16 cellular contexts compared by ENCODE assay signal in genomic region chr1:220551001-220551400, GRCh38. TPM values are rescaled to one million over a fixed set of nuclear protein-coding genes. Genes with fewer than 3 reads are reported as not detected.
DNase-seq lines count a peak whose midpoint lies in the region; ATAC-seq and TF ChIP-seq lines count a peak whose summit lies in the region.
"Had no signal": no experiment of that assay in that cellular context is flagged by ENCODE, and none has a peak within 500 bp of the region (broad histone marks: within the 10 kb centered on the region; RNA-seq: fewer than 3 reads in every experiment).

No MANE protein-coding gene starts in this region.

- H3K27ac ChIP-seq in right atrium auricular region (no peak overlapping the region), WERI-Rb-1 (no peak overlapping the region), uterus (no peak overlapping the region)
- H3K27ac ChIP-seq: A549 had no signal

- H3K4me3 ChIP-seq in right atrium auricular region (no peak overlapping the region), WERI-Rb-1 (ENCODE audit: low read depth, low read length) (no peak overlapping the region), uterus (no peak overlapping the region)
- H3K4me3 ChIP-seq: A549 had no signal

- H3K4me1 ChIP-seq in right atrium auricular region (peaks cover 0 to 7% of the 10 kb centered on the region in 2 donors), uterus (no peaks in the 10 kb centered on the region)
- H3K4me1 ChIP-seq: A549, Caco-2 had no signal

- H3K9me3 ChIP-seq in right atrium auricular region (no peaks in the 10 kb centered on the region), WERI-Rb-1 (ENCODE audit: severe bottlenecking) (no peaks in the 10 kb centered on the region), uterus (no peaks in the 10 kb centered on the region)
- H3K9me3 ChIP-seq: A549 had no signal

- TF ChIP-seq CTCF in right atrium auricular region (IDR thresholded peaks at IDR 0.05) (no peak), WERI-Rb-1 (IDR thresholded peaks at IDR 0.05; ENCODE audit: low read depth, low read length) (no peak), uterus (IDR thresholded peaks at IDR 0.05) (no peak)

- H3K36me3 ChIP-seq in right atrium auricular region (no peaks in the 10 kb centered on the region), WERI-Rb-1 (no peaks in the 10 kb centered on the region), uterus (no peaks in the 10 kb centered on the region)

- intact Hi-C loops in Right ventricle myocardium superior (cut with DNase I) = no loop called here
- intact Hi-C loops in left cardiac atrium (cut with DNase I) = no loop called here
- intact Hi-C loops in sciatic nerve (cut with DNase I) = no loop called here
- intact Hi-C loops in uterus (cut with DNase I; ENCODE audit: low total_unique reads) = no loop called here

- peak; percentile 36 for ATAC-seq in Right ventricle myocardium superior (ENCODE audit: poor library complexity)
- ATAC-seq in left cardiac atrium = peak; percentile 34 to 43
- peak; percentile 20 for ATAC-seq in sciatic nerve
- ATAC-seq: A549 had no signal

- DNase-seq in Right ventricle myocardium superior = no peak
- no peak for DNase-seq in right atrium auricular region (ENCODE audit: low spot score)
- DNase-seq in WERI-Rb-1 = peak; percentile 45
- no peak for DNase-seq in left cardiac atrium
- no peak for DNase-seq in sciatic nerve (ENCODE audit: low spot score)
- DNase-seq in stimulated activated CD4-positive, alpha-beta T cell treated with anti-CD3 and anti-CD28 coated beads, Interleukin-1b, Interleukin-23, amount 100 ng/mL, for 48 hours = no peak
- DNase-seq in uterus = no peak
- DNase-seq in DMS114 treated with DMSO at 0.1 percent for 48 hours (lab: John Stamatoyannopoulos, UW; ENCODE audit: unreplicated experiment) = no peak
- DNase-seq: Caco-2; CD8-positive, alpha-beta memory T cell; DMS153; DMS79 treated with DMSO at 0.1 percent for 48 hours; EL; GOT3; H9 had no signal

- no peak for TF ChIP-seq POLR2A in uterus (IDR thresholded peaks at IDR 0.05)

- H3K27me3 ChIP-seq in right atrium auricular region (no peaks in the 10 kb centered on the region), WERI-Rb-1 (ENCODE audit: insufficient read depth, low read depth, severe bottlenecking) (no peaks in the 10 kb centered on the region), uterus (no peaks in the 10 kb centered on the region)

RNA-seq across cellular contexts. Expression of gene MARK1, which starts 23.1 kb away (rescaled TPM):
- total RNA-seq in Right ventricle myocardium superior (13.7 TPM), right atrium auricular region (10 to 100 TPM; 12.5 to 20.0 TPM), left cardiac atrium (10 to 100 TPM; 16.7 to 17.7 TPM), sciatic nerve (9.8 TPM), uterus (10 to 100 TPM in 2 of 4 donors, 1 to 10 TPM in 2; 3.2 to 14.9 (median 11.0) TPM)
